12 cellular contexts compared by ENCODE assay signal in genomic region chr17:80152057-80152831, GRCh38. TPM values are rescaled to one million over a fixed set of nuclear protein-coding genes. Genes with fewer than 3 reads are reported as not detected.
DNase-seq lines count a peak whose midpoint lies in the region; ATAC-seq, FAIRE-seq and TF ChIP-seq lines count a peak whose summit lies in the region.
"Had no signal": no experiment of that assay in that cellular context is flagged by ENCODE, and none has a peak within 500 bp of the region (broad histone marks: within the 10 kb centered on the region; RNA-seq: fewer than 3 reads in every experiment).

No MANE protein-coding gene starts in this region.

- 0 out of 2 replicates have a peak, but pooled peaks cover 5% of the 10 kb centered on the region for H3K79me2 ChIP-seq in Karpas-422 (ENCODE audit: low read length)

- FAIRE-seq in H54 (lab: Jason Lieb, UNC), result no peak
- FAIRE-seq: colon had no signal

- H3K36me3 ChIP-seq in Karpas-422 (ENCODE audit: insufficient read depth, low read length), result no peaks in the 10 kb centered on the region

- no peak overlapping the region for H2AFZ ChIP-seq in Karpas-422 (ENCODE audit: low read length)

- peaks cover 33% of the 10 kb centered on the region for H3K4me1 Mint-ChIP-seq in WTC11

- DNase-seq in AG10803 (ENCODE audit: low read depth) (peak; percentile 45), Karpas-422 (no peak), WTC11 (ENCODE audit: low spot score) (peak; percentile 4), fibroblast of the aortic adventitia (ENCODE audit: low read depth) (peak; percentile 53), H54 (ENCODE audit: insufficient read length, low spot score) (no peak), NCI-H2171 (lab: John Stamatoyannopoulos, UW) (no peak), NCI-H345 (lab: John Stamatoyannopoulos, UW) (no peak)
- DNase-seq: activated CD8-positive, alpha-beta memory T cell treated with anti-CD3 and anti-CD28 coated beads, Interleukin-2, amount 50 U/mL, for 48 hours had no signal

- H3K9me3 ChIP-seq in Karpas-422 (ENCODE audit: low read length), result 0 out of 2 replicates have a peak, but pooled peaks cover 5% of the 10 kb centered on the region

- H3K4me1 ChIP-seq in Karpas-422 (ENCODE audit: low read length), result peaks cover 15% of the 10 kb centered on the region

- peak overlapping the region; percentile 35; the same call in 1 of the 2 replicates for H3K9ac ChIP-seq in Karpas-422 (ENCODE audit: low read length)

- POLR2A ChIA-PET in WTC11 (lab: Charles Lee), result interaction anchor here (0.5 kb wide), 1 partner anchor 12 kb away, joined by 4 read pairs; no protein-coding TSS in a partner anchor

- peaks cover 18% of the 10 kb centered on the region for H3K27me3 Mint-ChIP-seq in WTC11 (ENCODE audit: low read depth)
- H3K27me3 Mint-ChIP-seq: stimulated activated naive CD8-positive, alpha-beta T cell treated with anti-CD3 and anti-CD28 coated beads, Interleukin-15, amount 100 ng/mL, for 72 hours had no signal

- no peak overlapping the region for H3K4me3 ChIP-seq in AG10803 (ENCODE audit: low read length)
- no peak overlapping the region for H3K4me3 ChIP-seq in Karpas-422 (ENCODE audit: low read length)
- H3K4me3 ChIP-seq in fibroblast of the aortic adventitia (ENCODE audit: low read depth, low read length), result no peak overlapping the region

- H3K9me2 ChIP-seq in Karpas-422 (replicated peaks; ENCODE audit: insufficient read depth, low read length), result no peaks in the 10 kb centered on the region

- H3K27me3 ChIP-seq in Karpas-422 (ENCODE audit: low read length), result no peaks in the 10 kb centered on the region; the same call in 1 of the 2 replicates

- no peak overlapping the region for H3K27ac ChIP-seq in Karpas-422 (ENCODE audit: low read length)
- H3K27ac ChIP-seq: C4-2B had no signal

- TF ChIP-seq CTCF in AG10803 (conservative IDR thresholded peaks at IDR 0.05; ENCODE audit: low read length) (no peak), WTC11 (IDR thresholded peaks at IDR 0.05) (no peak), fibroblast of the aortic adventitia (IDR thresholded peaks at IDR 0.05; ENCODE audit: insufficient read depth, low read length) (no peak)

- H3K36me3 Mint-ChIP-seq in WTC11, result peaks cover 23% of the 10 kb centered on the region

- H3K4me3 Mint-ChIP-seq in WTC11, result no peak overlapping the region
- H3K4me3 Mint-ChIP-seq: stimulated activated naive CD8-positive, alpha-beta T cell treated with anti-CD3 and anti-CD28 coated beads, Interleukin-15, amount 100 ng/mL, for 72 hours had no signal

- no peak for TF ChIP-seq POLR2A in H54 (IDR thresholded peaks at IDR 0.05; ENCODE audit: low read depth, low read length)

- CTCF ChIA-PET in WTC11 (lab: Charles Lee), result interaction anchor here (0.7 kb wide), 1 partner anchor 113 kb away, joined by 3 read pairs; no protein-coding TSS in a partner anchor

- H3K27ac Mint-ChIP-seq in WTC11, result no peak overlapping the region

- peaks cover 29% of the 10 kb centered on the region for H3K9me3 Mint-ChIP-seq in WTC11

- no peaks in the 10 kb centered on the region for H4K20me1 ChIP-seq in Karpas-422 (ENCODE audit: insufficient read depth, low read depth, low read length)

- no peak overlapping the region for H3K4me2 ChIP-seq in Karpas-422 (ENCODE audit: low read depth, low read length, poor library complexity, severe bottlenecking)

- ATAC-seq in WTC11 (no peak), GM21447 (IDR thresholded peaks at IDR 0.05; ENCODE audit: unreplicated experiment) (no peak)
- ATAC-seq: stimulated activated naive CD8-positive, alpha-beta T cell treated with anti-CD3 and anti-CD28 coated beads, Interleukin-15, amount 100 ng/mL, for 72 hours had no signal

TF ChIP-seq in WTC11, 78 proteins besides CTCF, POLR2A, EP300 and RAD21:
- TF ChIP-seq IRF1 (CRISPR knock-in tag; IDR thresholded peaks at IDR 0.05) (no peak), TCF7 (CRISPR knock-in tag; IDR thresholded peaks at IDR 0.05; ENCODE audit: low read depth) (no peak), SP1 (CRISPR knock-in tag; conservative IDR thresholded peaks at IDR 0.05) (no peak)
TF ChIP-seq in WTC11: peak in this region for 0.

RNA-seq across cellular contexts. Expression of gene EIF4A3, which starts 5.3 kb away (rescaled TPM):
- total RNA-seq in Karpas-422 (2014; rRNA removed; shearing (Covaris generic); ENCODE audit: low replicate concordance), result 90.7 and 93.8 TPM in 2 replicates
- 142 to 160 TPM (median 142 TPM) in 3 replicates for total RNA-seq in WTC11 (2021)
- total RNA-seq in fibroblast of the aortic adventitia (ENCODE audit: low replicate concordance), result 85.9 and 127 TPM in 2 replicates

RNA-seq across cellular contexts. Expression of gene CARD14, which starts 17.6 kb away (rescaled TPM):
- total RNA-seq in Karpas-422 (2014; rRNA removed; shearing (Covaris generic); ENCODE audit: low replicate concordance), result 0.07 TPM in 1 of 2 replicates, not detected in the other
- total RNA-seq in WTC11 (2021) (0.18 to 0.83 TPM (median 0.25 TPM) in 3 replicates), fibroblast of the aortic adventitia (ENCODE audit: low replicate concordance) (0.09 TPM in 1 of 2 replicates, not detected in the other)

RNA-seq across cellular contexts. Expression of gene GAA, which starts 50.9 kb away (rescaled TPM):
- 4.3 and 6.2 TPM in 2 replicates for total RNA-seq in Karpas-422 (2014; rRNA removed; shearing (Covaris generic); ENCODE audit: low replicate concordance)
- total RNA-seq in WTC11 (2021) (91.6 to 97.7 TPM (median 93.9 TPM) in 3 replicates), fibroblast of the aortic adventitia (ENCODE audit: low replicate concordance) (66.6 and 75.1 TPM in 2 replicates)

Comparison
In these comparisons a context has a peak if more than half of its experiments do, and no peak if none do; other contexts are left out.
1. DNase-seq: peak in AG10803 (single experiment), WTC11 (single experiment) and fibroblast of the aortic adventitia (single experiment); none in Karpas-422 (single experiment), H54 (single experiment), NCI-H2171 (single experiment) and NCI-H345 (single experiment).